Comparison of ENCODE assay signal across 8 cellular contexts in the genomic region with DNA sequence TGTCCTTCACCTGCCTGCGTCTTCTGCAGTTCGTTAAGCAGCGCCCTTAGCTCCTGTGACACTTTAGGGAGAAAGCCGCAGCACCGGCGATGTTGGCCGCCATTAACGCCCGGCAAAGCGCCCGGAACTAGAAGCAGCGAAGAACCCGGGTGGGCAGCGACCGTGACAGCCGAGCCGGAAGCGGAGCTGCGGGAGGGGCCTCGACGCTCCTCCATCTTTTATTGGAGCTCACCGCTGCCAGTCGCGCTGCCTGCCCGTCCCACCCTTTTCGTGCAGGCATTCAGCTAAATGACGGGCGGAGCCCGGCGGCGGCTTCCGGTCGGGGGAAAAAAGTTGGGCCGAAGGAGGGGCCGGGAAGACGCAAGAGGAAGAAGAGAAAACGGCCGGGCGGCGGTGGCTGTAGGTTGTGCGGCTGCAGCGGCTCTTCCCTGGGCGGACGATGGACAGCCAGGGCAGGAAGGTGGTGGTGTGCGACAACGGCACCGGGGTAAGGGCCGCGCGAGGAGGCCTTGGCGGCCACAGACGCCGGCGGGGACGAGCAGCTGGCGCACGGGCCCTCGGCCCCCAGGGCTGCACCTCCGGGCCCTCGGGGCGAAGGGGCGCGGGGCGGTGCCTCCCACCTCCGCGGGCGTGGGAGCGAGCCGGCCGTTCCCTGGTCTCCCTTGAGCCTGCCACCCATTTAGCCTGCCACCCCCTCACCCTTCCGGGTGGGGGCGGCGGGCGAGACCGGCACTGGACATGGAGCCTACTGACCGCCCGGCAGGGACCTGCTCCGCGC. TPM values are rescaled to one million over a fixed set of nuclear protein-coding genes. Genes with fewer than 3 reads are reported as not detected.
DNase-seq lines count a peak whose midpoint lies in the region; ATAC-seq lines count a peak whose summit lies in the region.

Gene ACTR2 (plus strand): TSS at position 361 of the 778 bp plus-strand sequence. CDS start 79 bp downstream, at position 440.

- peak within 1 kb of the TSS; percentile 96 to 99 for H3K27ac Mint-ChIP-seq in effector memory CD8-positive, alpha-beta T cell
- H3K27ac Mint-ChIP-seq in memory B cell = peak within 1 kb of the TSS; percentile 95

- peaks cover 51% of the 10 kb centered on the region for H3K36me3 Mint-ChIP-seq in effector memory CD8-positive, alpha-beta T cell (ENCODE audit: insufficient read depth)
- peaks cover 5% of the 10 kb centered on the region for H3K36me3 Mint-ChIP-seq in memory B cell

- H3K9me3 Mint-ChIP-seq in effector memory CD8-positive, alpha-beta T cell = no peaks in the 10 kb centered on the region
- no peaks in the 10 kb centered on the region for H3K9me3 Mint-ChIP-seq in memory B cell

- DNase-seq in COLO668 (lab: John Stamatoyannopoulos, UW; ENCODE audit: unreplicated experiment) (peak; percentile 96), HT1080 (ENCODE audit: low read depth) (peak; percentile 98), NOMO-1 treated with DMSO at 0.1 percent for 48 hours (lab: John Stamatoyannopoulos, UW; ENCODE audit: unreplicated experiment) (peak; percentile 97), memory B cell (ENCODE audit: low spot score in 2 of 2) (peak; percentile 82 to 88)
- peak; percentile 84 to 88 for DNase-seq in activated CD8-positive, alpha-beta memory T cell treated with anti-CD3 and anti-CD28 coated beads for 4 hours (ENCODE audit: low read depth in 2 of 2)
- peak; percentile 88 to 90 (median 90) for DNase-seq in effector memory CD8-positive, alpha-beta T cell
- DNase-seq in stimulated activated CD8-positive, alpha-beta memory T cell treated with anti-CD3 and anti-CD28 coated beads, Interleukin-12 subunit alpha, Interleukin-12 subunit beta, amount 100 ng/mL, for 24 hours (ENCODE audit: extremely low read depth) = peak; percentile 82

- peak within 1 kb of the TSS; percentile 91 to 100 for H3K4me3 Mint-ChIP-seq in effector memory CD8-positive, alpha-beta T cell
- H3K4me3 Mint-ChIP-seq in memory B cell = peak within 1 kb of the TSS; percentile 96

- no peaks in the 10 kb centered on the region for H3K27me3 Mint-ChIP-seq in effector memory CD8-positive, alpha-beta T cell
- no peaks in the 10 kb centered on the region for H3K27me3 Mint-ChIP-seq in memory B cell

- ATAC-seq in GM21360 (IDR thresholded peaks at IDR 0.05; ENCODE audit: unreplicated experiment) (peak; percentile 87), memory B cell (ENCODE audit: low read depth) (peak; percentile 86)
- peak; percentile 92 for ATAC-seq in effector memory CD8-positive, alpha-beta T cell (replicated peaks)

- peaks cover 21 to 37% of the 10 kb centered on the region in 2 donors for H3K4me1 Mint-ChIP-seq in effector memory CD8-positive, alpha-beta T cell (ENCODE audit: low read depth in 2 of 2)
- H3K4me1 Mint-ChIP-seq in memory B cell = peaks cover 17% of the 10 kb centered on the region

RNA-seq across cellular contexts. Expression of gene ACTR2, which starts in this region (rescaled TPM):
- total RNA-seq in HT1080 (2014; rRNA removed; shearing (Covaris generic)) = 45.7 and 114 TPM in 2 replicates
- 248 and 309 TPM in 2 replicates for polyA plus RNA-seq in HT1080 (2015; cell fraction: cytosol; rRNA removed)
- 212 and 231 TPM in 2 replicates for polyA plus RNA-seq in HT1080 (2015; cell fraction: nucleus; rRNA removed)

Comparison
In these comparisons a context has a peak if more than half of its experiments do, and no peak if none do; other contexts are left out.
1. Peak in every context shown above with its lines: DNase-seq and ATAC-seq.